In the genomic region with DNA sequence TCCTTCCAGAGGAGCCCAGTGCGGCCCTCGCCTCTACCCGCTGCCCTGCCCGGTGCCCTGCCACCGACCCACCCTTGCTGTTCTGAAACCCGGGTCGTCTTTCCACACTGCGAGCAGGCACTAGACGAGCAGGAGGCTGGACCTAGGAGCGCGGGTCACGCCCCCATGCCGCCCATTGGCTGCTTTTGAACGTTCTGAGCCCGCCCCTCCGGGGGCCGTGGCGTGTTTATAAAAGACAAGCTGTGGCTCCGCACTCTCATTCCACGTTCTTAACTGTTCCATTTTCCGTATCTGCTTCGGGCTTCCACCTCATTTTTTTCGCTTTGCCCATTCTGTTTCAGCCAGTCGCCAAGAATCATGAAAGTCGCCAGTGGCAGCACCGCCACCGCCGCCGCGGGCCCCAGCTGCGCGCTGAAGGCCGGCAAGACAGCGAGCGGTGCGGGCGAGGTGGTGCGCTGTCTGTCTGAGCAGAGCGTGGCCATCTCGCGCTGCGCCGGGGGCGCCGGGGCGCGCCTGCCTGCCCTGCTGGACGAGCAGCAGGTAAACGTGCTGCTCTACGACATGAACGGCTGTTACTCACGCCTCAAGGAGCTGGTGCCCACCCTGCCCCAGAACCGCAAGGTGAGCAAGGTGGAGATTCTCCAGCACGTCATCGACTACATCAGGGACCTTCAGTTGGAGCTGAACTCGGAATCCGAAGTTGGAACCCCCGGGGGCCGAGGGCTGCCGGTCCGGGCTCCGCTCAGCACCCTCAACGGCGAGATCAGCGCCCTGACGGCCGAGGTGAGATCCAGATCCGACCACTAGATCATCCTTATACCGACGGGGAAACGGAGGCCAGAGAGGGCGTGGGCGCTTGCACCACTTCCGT, we compare ENCODE assay signal across 1 cellular context.
A peak's percentile ranks its signal among the peaks of the same experiment; 100 is the strongest.
TF ChIP-seq lines count a peak whose summit lies in the region.

Gene ID1, plus strand, starts transcription at position 259 of the 871 bp plus-strand sequence. Its CDS starts 99 bp downstream, at position 358.

TF ChIP-seq in HepG2, 621 proteins besides CTCF, POLR2A, EP300 and RAD21 (continued from another document and continues in another):
- no peak for TF ChIP-seq MBNL3 (CRISPR knock-in tag; conservative IDR thresholded peaks at IDR 0.05)
- TF ChIP-seq ZNF891 (CRISPR knock-in tag; IDR thresholded peaks at IDR 0.05) = peak; percentile 97
- TF ChIP-seq RNF2 (conservative IDR thresholded peaks at IDR 0.05; ENCODE audit: low read depth) = peak; percentile 79; the same call in 1 of the 2 replicates
- TF ChIP-seq, protein P1, sequence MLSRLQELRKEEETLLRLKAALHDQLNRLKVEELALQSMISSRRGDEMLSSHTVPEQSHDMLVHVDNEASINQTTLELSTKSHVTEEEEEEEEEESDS (CRISPR knock-in tag; IDR thresholded peaks at IDR 0.05; ENCODE audit: borderline replicate concordance) = peak; percentile 91
- no peak for TF ChIP-seq NFIB (CRISPR knock-in tag; IDR thresholded peaks at IDR 0.05; ENCODE audit: borderline replicate concordance)
- peak; percentile 97 for TF ChIP-seq KMT2A (CRISPR knock-in tag; IDR thresholded peaks at IDR 0.05)
- TF ChIP-seq MTF1 (CRISPR knock-in tag; IDR thresholded peaks at IDR 0.05) = peak; percentile 90
- 0 out of 2 replicates have a peak, but pooled peaks have one; percentile 26 for TF ChIP-seq ZNF121 (CRISPR knock-in tag; IDR thresholded peaks at IDR 0.05)
- TF ChIP-seq, protein P2, sequence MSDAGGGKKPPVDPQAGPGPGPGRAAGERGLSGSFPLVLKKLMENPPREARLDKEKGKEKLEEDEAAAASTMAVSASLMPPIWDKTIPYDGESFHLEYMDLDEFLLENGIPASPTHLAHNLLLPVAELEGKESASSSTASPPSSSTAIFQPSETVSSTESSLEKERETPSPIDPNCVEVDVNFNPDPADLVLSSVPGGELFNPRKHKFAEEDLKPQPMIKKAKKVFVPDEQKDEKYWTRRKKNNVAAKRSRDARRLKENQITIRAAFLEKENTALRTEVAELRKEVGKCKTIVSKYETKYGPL (CRISPR knock-in tag; IDR thresholded peaks at IDR 0.05) = peak; percentile 94
- TF ChIP-seq, protein P3, sequence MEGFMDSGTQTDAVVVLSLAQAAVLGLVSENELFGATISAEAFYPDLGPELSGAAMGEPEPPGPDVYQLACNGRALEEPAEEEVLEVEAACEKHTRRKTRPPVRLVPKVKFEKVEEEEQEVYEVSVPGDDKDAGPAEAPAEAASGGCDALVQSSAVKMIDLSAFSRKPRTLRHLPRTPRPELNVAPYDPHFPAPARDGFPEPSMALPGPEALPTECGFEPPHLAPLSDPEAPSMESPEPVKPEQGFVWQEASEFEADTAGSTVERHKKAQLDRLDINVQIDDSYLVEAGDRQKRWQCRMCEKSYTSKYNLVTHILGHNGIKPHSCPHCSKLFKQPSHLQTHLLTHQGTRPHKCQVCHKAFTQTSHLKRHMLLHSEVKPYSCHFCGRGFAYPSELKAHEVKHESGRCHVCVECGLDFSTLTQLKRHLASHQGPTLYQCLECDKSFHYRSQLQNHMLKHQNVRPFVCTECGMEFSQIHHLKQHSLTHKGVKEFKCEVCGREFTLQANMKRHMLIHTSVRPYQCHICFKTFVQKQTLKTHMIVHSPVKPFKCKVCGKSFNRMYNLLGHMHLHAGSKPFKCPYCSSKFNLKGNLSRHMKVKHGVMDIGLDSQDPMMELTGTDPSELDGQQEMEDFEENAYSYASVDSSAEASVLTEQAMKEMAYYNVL (CRISPR knock-in tag; IDR thresholded peaks at IDR 0.05; ENCODE audit: borderline replicate concordance) = peak; percentile 60
- no peak; the same call in 1 of the 2 replicates for TF ChIP-seq ZNF160 (CRISPR knock-in tag; IDR thresholded peaks at IDR 0.05)
- TF ChIP-seq EZH2 (conservative IDR thresholded peaks at IDR 0.05; ENCODE audit: low read depth, low read length) = no peak
- TF ChIP-seq MIER2 (CRISPR knock-in tag; IDR thresholded peaks at IDR 0.05) = peak; percentile 69; the same call in 1 of the 2 replicates
- peak; percentile 11; the same call in 1 of the 2 replicates for TF ChIP-seq THAP9 (CRISPR knock-in tag; IDR thresholded peaks at IDR 0.05; ENCODE audit: borderline replicate concordance)
- peak; percentile 93 for TF ChIP-seq ZNF670 (CRISPR knock-in tag; IDR thresholded peaks at IDR 0.05; ENCODE audit: borderline replicate concordance)
- TF ChIP-seq ZNF580 (CRISPR knock-in tag; IDR thresholded peaks at IDR 0.05; ENCODE audit: borderline replicate concordance, low read depth) = peak; percentile 73; the same call in 1 of the 2 replicates
- TF ChIP-seq ZNF572 (CRISPR knock-in tag; IDR thresholded peaks at IDR 0.05) = peak; percentile 93
- peak; percentile 91; the same call in 1 of the 2 replicates for TF ChIP-seq ZBTB44 (CRISPR knock-in tag; IDR thresholded peaks at IDR 0.05)
- TF ChIP-seq DPF2 (CRISPR knock-in tag; IDR thresholded peaks at IDR 0.05; ENCODE audit: borderline replicate concordance, low read depth) = no peak; the same call in 1 of the 2 replicates
- TF ChIP-seq, protein P4, sequence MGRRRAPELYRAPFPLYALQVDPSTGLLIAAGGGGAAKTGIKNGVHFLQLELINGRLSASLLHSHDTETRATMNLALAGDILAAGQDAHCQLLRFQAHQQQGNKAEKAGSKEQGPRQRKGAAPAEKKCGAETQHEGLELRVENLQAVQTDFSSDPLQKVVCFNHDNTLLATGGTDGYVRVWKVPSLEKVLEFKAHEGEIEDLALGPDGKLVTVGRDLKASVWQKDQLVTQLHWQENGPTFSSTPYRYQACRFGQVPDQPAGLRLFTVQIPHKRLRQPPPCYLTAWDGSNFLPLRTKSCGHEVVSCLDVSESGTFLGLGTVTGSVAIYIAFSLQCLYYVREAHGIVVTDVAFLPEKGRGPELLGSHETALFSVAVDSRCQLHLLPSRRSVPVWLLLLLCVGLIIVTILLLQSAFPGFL (CRISPR knock-in tag; IDR thresholded peaks at IDR 0.05) = no peak; the same call in 1 of the 2 replicates
- TF ChIP-seq ZNF205 (CRISPR knock-in tag; IDR thresholded peaks at IDR 0.05) = peak; percentile 96
- no peak for TF ChIP-seq NPAS2 (CRISPR knock-in tag; IDR thresholded peaks at IDR 0.05; ENCODE audit: borderline replicate concordance)
- peak; percentile 99 for TF ChIP-seq POLR2G (IDR thresholded peaks at IDR 0.05; ENCODE audit: low read depth, low read length)
- TF ChIP-seq GTF2F1 (IDR thresholded peaks at IDR 0.05; ENCODE audit: low read length) = peak; percentile 98
- no peak for TF ChIP-seq PBX3 (CRISPR knock-in tag; IDR thresholded peaks at IDR 0.05; ENCODE audit: borderline replicate concordance)
- TF ChIP-seq ZNF563 (CRISPR knock-in tag; IDR thresholded peaks at IDR 0.05) = peak; percentile 56; the same call in 1 of the 2 replicates
- peak; percentile 79 for TF ChIP-seq FOXM1 (CRISPR knock-in tag; IDR thresholded peaks at IDR 0.05)
- TF ChIP-seq ZNF816 (CRISPR knock-in tag; IDR thresholded peaks at IDR 0.05; ENCODE audit: borderline replicate concordance) = peak; percentile 88
- TF ChIP-seq ELF3 (CRISPR knock-in tag; IDR thresholded peaks at IDR 0.05) = peak; percentile 91
- 0 out of 2 replicates have a peak, but pooled peaks have one; percentile 44 for TF ChIP-seq DMAP1 (CRISPR knock-in tag; IDR thresholded peaks at IDR 0.05)
- TF ChIP-seq, protein P5, sequence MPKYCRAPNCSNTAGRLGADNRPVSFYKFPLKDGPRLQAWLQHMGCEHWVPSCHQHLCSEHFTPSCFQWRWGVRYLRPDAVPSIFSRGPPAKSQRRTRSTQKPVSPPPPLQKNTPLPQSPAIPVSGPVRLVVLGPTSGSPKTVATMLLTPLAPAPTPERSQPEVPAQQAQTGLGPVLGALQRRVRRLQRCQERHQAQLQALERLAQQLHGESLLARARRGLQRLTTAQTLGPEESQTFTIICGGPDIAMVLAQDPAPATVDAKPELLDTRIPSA (CRISPR knock-in tag; IDR thresholded peaks at IDR 0.05; ENCODE audit: borderline replicate concordance) = peak; percentile 89; the same call in 1 of the 2 replicates
- TF ChIP-seq ZNF788 (CRISPR knock-in tag; IDR thresholded peaks at IDR 0.05; ENCODE audit: borderline replicate concordance) = peak; percentile 83; the same call in 1 of the 2 replicates
- no peak for TF ChIP-seq ZNF260 (CRISPR knock-in tag; IDR thresholded peaks at IDR 0.05; ENCODE audit: borderline replicate concordance, low read depth)
- peak; percentile 97 for TF ChIP-seq ZNF18 (CRISPR knock-in tag; IDR thresholded peaks at IDR 0.05; ENCODE audit: insufficient replicate concordance)
- TF ChIP-seq RFXANK (CRISPR knock-in tag; IDR thresholded peaks at IDR 0.05) = peak; percentile 94
- TF ChIP-seq NCOA1 (CRISPR knock-in tag; IDR thresholded peaks at IDR 0.05) = no peak
- peak; percentile 99 for TF ChIP-seq ZSCAN9 (CRISPR knock-in tag; IDR thresholded peaks at IDR 0.05; ENCODE audit: borderline replicate concordance)
- TF ChIP-seq RARA (CRISPR knock-in tag; IDR thresholded peaks at IDR 0.05) = peak; percentile 74
- peak; percentile 72 for TF ChIP-seq NFKBIZ (CRISPR knock-in tag; IDR thresholded peaks at IDR 0.05)
- peak; percentile 97 for TF ChIP-seq ERF (CRISPR knock-in tag; IDR thresholded peaks at IDR 0.05)
- peak; percentile 96 for TF ChIP-seq ZBTB4 (CRISPR knock-in tag; IDR thresholded peaks at IDR 0.05; ENCODE audit: borderline replicate concordance)
- TF ChIP-seq GZF1 (CRISPR knock-in tag; IDR thresholded peaks at IDR 0.05) = peak; percentile 86; the same call in 1 of the 2 replicates
- 0 out of 2 replicates have a peak, but pooled peaks have one; percentile 53 for TF ChIP-seq CC2D1A (CRISPR knock-in tag; IDR thresholded peaks at IDR 0.05)
